In genomic region chr11:14519692-14520085, GRCh38 we compare ENCODE assay signal across 1 cellular context.
TF ChIP-seq lines count a peak whose summit lies in the region.

No MANE protein-coding gene starts in this region.

TF ChIP-seq in K562, 482 proteins besides CTCF, POLR2A, EP300 and RAD21 (continued from another document):
- TF ChIP-seq, protein P1, sequence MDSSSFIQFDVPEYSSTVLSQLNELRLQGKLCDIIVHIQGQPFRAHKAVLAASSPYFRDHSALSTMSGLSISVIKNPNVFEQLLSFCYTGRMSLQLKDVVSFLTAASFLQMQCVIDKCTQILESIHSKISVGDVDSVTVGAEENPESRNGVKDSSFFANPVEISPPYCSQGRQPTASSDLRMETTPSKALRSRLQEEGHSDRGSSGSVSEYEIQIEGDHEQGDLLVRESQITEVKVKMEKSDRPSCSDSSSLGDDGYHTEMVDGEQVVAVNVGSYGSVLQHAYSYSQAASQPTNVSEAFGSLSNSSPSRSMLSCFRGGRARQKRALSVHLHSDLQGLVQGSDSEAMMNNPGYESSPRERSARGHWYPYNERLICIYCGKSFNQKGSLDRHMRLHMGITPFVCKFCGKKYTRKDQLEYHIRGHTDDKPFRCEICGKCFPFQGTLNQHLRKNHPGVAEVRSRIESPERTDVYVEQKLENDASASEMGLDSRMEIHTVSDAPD (CRISPR knock-in tag; IDR thresholded peaks at IDR 0.05), result no peak
- no peak for TF ChIP-seq GTF3C2 (IDR thresholded peaks at IDR 0.05; ENCODE audit: borderline replicate concordance, extremely low read depth, insufficient read length)
- 0 out of 2 replicates have a peak, but pooled peaks have one; percentile 3 for TF ChIP-seq CBFA2T3 (IDR thresholded peaks at IDR 0.05)
- TF ChIP-seq NFE2L1 (tag; IDR thresholded peaks at IDR 0.05; ENCODE audit: borderline replicate concordance, low read depth), result 0 out of 2 replicates have a peak, but pooled peaks have one; percentile 4
- no peak for TF ChIP-seq DNMT1 (IDR thresholded peaks at IDR 0.05)
- TF ChIP-seq, protein P2, sequence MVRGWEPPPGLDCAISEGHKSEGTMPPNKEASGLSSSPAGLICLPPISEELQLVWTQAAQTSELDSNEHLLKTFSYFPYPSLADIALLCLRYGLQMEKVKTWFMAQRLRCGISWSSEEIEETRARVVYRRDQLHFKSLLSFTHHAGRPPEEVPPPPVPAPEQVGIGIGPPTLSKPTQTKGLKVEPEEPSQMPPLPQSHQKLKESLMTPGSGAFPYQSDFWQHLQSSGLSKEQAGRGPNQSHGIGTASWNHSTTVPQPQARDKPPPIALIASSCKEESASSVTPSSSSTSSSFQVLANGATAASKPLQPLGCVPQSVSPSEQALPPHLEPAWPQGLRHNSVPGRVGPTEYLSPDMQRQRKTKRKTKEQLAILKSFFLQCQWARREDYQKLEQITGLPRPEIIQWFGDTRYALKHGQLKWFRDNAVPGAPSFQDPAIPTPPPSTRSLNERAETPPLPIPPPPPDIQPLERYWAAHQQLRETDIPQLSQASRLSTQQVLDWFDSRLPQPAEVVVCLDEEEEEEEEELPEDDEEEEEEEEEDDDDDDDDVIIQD (CRISPR knock-in tag; IDR thresholded peaks at IDR 0.05), result no peak
- TF ChIP-seq ERF (CRISPR knock-in tag; IDR thresholded peaks at IDR 0.05), result no peak
- TF ChIP-seq HLTF (IDR thresholded peaks at IDR 0.05), result no peak
- TF ChIP-seq, protein P3, sequence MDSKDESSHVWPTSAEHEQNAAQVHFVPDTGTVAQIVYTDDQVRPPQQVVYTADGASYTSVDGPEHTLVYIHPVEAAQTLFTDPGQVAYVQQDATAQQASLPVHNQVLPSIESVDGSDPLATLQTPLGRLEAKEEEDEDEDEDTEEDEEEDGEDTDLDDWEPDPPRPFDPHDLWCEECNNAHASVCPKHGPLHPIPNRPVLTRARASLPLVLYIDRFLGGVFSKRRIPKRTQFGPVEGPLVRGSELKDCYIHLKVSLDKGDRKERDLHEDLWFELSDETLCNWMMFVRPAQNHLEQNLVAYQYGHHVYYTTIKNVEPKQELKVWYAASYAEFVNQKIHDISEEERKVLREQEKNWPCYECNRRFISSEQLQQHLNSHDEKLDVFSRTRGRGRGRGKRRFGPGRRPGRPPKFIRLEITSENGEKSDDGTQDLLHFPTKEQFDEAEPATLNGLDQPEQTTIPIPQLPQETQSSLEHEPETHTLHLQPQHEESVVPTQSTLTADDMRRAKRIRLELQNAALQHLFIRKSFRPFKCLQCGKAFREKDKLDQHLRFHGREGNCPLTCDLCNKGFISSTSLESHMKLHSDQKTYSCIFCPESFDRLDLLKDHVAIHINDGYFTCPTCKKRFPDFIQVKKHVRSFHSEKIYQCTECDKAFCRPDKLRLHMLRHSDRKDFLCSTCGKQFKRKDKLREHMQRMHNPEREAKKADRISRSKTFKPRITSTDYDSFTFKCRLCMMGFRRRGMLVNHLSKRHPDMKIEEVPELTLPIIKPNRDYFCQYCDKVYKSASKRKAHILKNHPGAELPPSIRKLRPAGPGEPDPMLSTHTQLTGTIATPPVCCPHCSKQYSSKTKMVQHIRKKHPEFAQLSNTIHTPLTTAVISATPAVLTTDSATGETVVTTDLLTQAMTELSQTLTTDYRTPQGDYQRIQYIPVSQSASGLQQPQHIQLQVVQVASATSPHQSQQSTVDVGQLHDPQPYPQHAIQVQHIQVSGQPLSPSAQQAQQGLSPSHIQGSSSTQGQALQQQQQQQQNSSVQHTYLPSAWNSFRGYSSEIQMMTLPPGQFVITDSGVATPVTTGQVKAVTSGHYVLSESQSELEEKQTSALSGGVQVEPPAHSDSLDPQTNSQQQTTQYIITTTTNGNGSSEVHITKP (IDR thresholded peaks at IDR 0.05; ENCODE audit: partially characterized antibody), result peak; percentile 6
- TF ChIP-seq SMAD2 (IDR thresholded peaks at IDR 0.05; ENCODE audit: low read depth, low read length), result no peak
- TF ChIP-seq SMARCE1 (IDR thresholded peaks at IDR 0.05), result peak; percentile 26; the same call in 1 of the 2 replicates
- no peak for TF ChIP-seq ZNF224 (CRISPR knock-in tag; IDR thresholded peaks at IDR 0.05)
- TF ChIP-seq GATA2 (CRISPR knock-in tag; IDR thresholded peaks at IDR 0.05), result no peak
- TF ChIP-seq CBX3 (IDR thresholded peaks at IDR 0.05; ENCODE audit: borderline replicate concordance in 1 of 2, low read length in 2 of 2), result no peak
- TF ChIP-seq RUNX1 (IDR thresholded peaks at IDR 0.05; ENCODE audit: low read depth), result no peak
- no peak for TF ChIP-seq ATF3 (IDR thresholded peaks at IDR 0.05)
- no peak; the same call in 1 of the 2 replicates for TF ChIP-seq ATF3 (CRISPR knock-in tag; conservative IDR thresholded peaks at IDR 0.05)
- TF ChIP-seq, protein P4, sequence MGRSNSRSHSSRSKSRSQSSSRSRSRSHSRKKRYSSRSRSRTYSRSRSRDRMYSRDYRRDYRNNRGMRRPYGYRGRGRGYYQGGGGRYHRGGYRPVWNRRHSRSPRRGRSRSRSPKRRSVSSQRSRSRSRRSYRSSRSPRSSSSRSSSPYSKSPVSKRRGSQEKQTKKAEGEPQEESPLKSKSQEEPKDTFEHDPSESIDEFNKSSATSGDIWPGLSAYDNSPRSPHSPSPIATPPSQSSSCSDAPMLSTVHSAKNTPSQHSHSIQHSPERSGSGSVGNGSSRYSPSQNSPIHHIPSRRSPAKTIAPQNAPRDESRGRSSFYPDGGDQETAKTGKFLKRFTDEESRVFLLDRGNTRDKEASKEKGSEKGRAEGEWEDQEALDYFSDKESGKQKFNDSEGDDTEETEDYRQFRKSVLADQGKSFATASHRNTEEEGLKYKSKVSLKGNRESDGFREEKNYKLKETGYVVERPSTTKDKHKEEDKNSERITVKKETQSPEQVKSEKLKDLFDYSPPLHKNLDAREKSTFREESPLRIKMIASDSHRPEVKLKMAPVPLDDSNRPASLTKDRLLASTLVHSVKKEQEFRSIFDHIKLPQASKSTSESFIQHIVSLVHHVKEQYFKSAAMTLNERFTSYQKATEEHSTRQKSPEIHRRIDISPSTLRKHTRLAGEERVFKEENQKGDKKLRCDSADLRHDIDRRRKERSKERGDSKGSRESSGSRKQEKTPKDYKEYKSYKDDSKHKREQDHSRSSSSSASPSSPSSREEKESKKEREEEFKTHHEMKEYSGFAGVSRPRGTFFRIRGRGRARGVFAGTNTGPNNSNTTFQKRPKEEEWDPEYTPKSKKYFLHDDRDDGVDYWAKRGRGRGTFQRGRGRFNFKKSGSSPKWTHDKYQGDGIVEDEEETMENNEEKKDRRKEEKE (IDR thresholded peaks at IDR 0.05; ENCODE audit: borderline replicate concordance in 1 of 2, control insufficient read depth in 1 of 2, low read depth in 2 of 2, low read length in 1 of 2), result no peak
